ENCODE assay signal across 21 cellular contexts in the genomic region with DNA sequence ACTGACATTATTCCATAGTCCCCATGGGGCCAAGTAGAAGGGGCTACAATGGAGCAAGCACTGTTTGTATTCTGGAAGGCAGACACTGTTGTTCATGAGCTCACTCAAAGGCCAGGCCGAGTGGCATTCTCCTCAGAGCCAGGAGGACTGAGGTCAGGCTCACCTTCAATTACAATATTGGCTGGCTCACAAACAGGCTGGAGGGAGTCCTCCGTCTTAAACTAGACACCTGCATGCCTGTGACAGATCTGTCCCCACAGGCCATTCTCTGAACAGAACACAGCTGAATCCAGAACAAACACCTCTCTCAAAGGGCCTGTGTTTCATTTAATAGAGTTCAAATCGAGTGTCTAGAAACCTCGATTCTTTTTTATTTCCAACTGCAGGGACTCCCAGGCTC.
"Had no signal": no experiment of that assay in that cellular context is flagged by ENCODE, and none has a peak within 500 bp of the region (broad histone marks: within the 10 kb centered on the region; RNA-seq: fewer than 3 reads in every experiment).

No MANE protein-coding gene starts in this region.

- H3K4me3 Mint-ChIP-seq: dendritic cell treated with granulocyte-macrophage colony-stimulating factor and Interleukin-4, amounts not matched to agents 40 ng/mL and 50 ng/mL, for 4 days; effector memory CD8-positive, alpha-beta T cell; immature natural killer cell; memory B cell; mesothelial cell of epicardium; natural killer cell; type B pancreatic cell had no signal

- H3K9me3 Mint-ChIP-seq: effector memory CD8-positive, alpha-beta T cell; mesothelial cell of epicardium; type B pancreatic cell had no signal

- H3K36me3 Mint-ChIP-seq: immature natural killer cell, memory B cell, mesothelial cell of epicardium, natural killer cell, type B pancreatic cell had no signal

- H3K27ac Mint-ChIP-seq: dendritic cell treated with granulocyte-macrophage colony-stimulating factor and Interleukin-4, amounts not matched to agents 40 ng/mL and 50 ng/mL, for 4 days; effector memory CD8-positive, alpha-beta T cell; immature natural killer cell; mesothelial cell of epicardium; natural killer cell; progenitor cell of endocrine pancreas; type B pancreatic cell had no signal

- H3K27me3 Mint-ChIP-seq: dendritic cell treated with granulocyte-macrophage colony-stimulating factor and Interleukin-4, amounts not matched to agents 40 ng/mL and 50 ng/mL, for 4 days; effector memory CD8-positive, alpha-beta T cell; memory B cell; progenitor cell of endocrine pancreas; type B pancreatic cell had no signal

- H3K4me1 Mint-ChIP-seq: immature natural killer cell, mesothelial cell of epicardium, natural killer cell had no signal

- DNase-seq: effector memory CD8-positive, alpha-beta T cell; esophagus squamous epithelium; foreskin fibroblast; glutamatergic neuron; immature natural killer cell; left lung; lower lobe of right lung; natural killer cell; occipital lobe; pancreas; stimulated activated naive CD4-positive, alpha-beta T cell; stomach; substantia nigra; uterus had no signal

- ATAC-seq: effector memory CD8-positive, alpha-beta T cell; gastroesophageal sphincter; left lung; lower lobe of right lung; natural killer cell; pancreas; sciatic nerve had no signal
